Comparison of ENCODE assay signal across 3 cellular contexts in genomic region chr3:127410678-127411077, GRCh38.
TF ChIP-seq lines count a peak whose summit lies in the region.

No MANE protein-coding gene starts in this region.

TF ChIP-seq in SK-N-SH, 30 proteins besides CTCF, POLR2A, EP300 and RAD21:
- TF ChIP-seq YY1 (IDR thresholded peaks at IDR 0.05; ENCODE audit: low read depth): no peak
- no peak for TF ChIP-seq USF1 (IDR thresholded peaks at IDR 0.05; ENCODE audit: borderline replicate concordance, low read depth)
- TF ChIP-seq GABPA (IDR thresholded peaks at IDR 0.05; ENCODE audit: low read depth): no peak
- no peak for TF ChIP-seq JUND (IDR thresholded peaks at IDR 0.05)
- TF ChIP-seq MEF2A (IDR thresholded peaks at IDR 0.05; ENCODE audit: borderline replicate concordance, low read depth): no peak
- TF ChIP-seq GATA2 (CRISPR knock-in tag; IDR thresholded peaks at IDR 0.05): no peak
- TF ChIP-seq RFX5 (IDR thresholded peaks at IDR 0.05; ENCODE audit: low read length): no peak
- TF ChIP-seq ZBTB33 (IDR thresholded peaks at IDR 0.05; ENCODE audit: borderline replicate concordance, low read depth): no peak

TF ChIP-seq in SK-N-SH treated with all-trans-retinoic acid at 6 μM for 48 hours, 23 proteins besides CTCF, POLR2A, EP300 and RAD21:
- no peak for TF ChIP-seq ARNTL (CRISPR knock-in tag; IDR thresholded peaks at IDR 0.05; ENCODE audit: borderline replicate concordance, low read depth)
- TF ChIP-seq CSRNP3 (CRISPR knock-in tag; IDR thresholded peaks at IDR 0.05): no peak
- TF ChIP-seq ZC3H10 (CRISPR knock-in tag; IDR thresholded peaks at IDR 0.05): no peak
- no peak for TF ChIP-seq SNAI2 (CRISPR knock-in tag; IDR thresholded peaks at IDR 0.05)
- TF ChIP-seq ESRRG (CRISPR knock-in tag; IDR thresholded peaks at IDR 0.05): no peak
- TF ChIP-seq PPARA (CRISPR knock-in tag; IDR thresholded peaks at IDR 0.05; ENCODE audit: borderline replicate concordance): no peak
- no peak for TF ChIP-seq CSDC2 (CRISPR knock-in tag; IDR thresholded peaks at IDR 0.05)
- no peak for TF ChIP-seq TCF4 (CRISPR knock-in tag; IDR thresholded peaks at IDR 0.05; ENCODE audit: borderline replicate concordance)
- TF ChIP-seq RARB (CRISPR knock-in tag; IDR thresholded peaks at IDR 0.05): no peak
- TF ChIP-seq POU6F1 (CRISPR knock-in tag; IDR thresholded peaks at IDR 0.05; ENCODE audit: borderline replicate concordance, low read depth): no peak
- no peak for TF ChIP-seq ZNF8 (CRISPR knock-in tag; IDR thresholded peaks at IDR 0.05)
- no peak for TF ChIP-seq ISL1 (CRISPR knock-in tag; IDR thresholded peaks at IDR 0.05)
- TF ChIP-seq PATZ1 (CRISPR knock-in tag; IDR thresholded peaks at IDR 0.05; ENCODE audit: borderline replicate concordance): no peak
- TF ChIP-seq BACH2 (CRISPR knock-in tag; IDR thresholded peaks at IDR 0.05; ENCODE audit: borderline replicate concordance): no peak

TF ChIP-seq in H1, 55 proteins besides CTCF, POLR2A, EP300 and RAD21:
- no peak for TF ChIP-seq MAFK (IDR thresholded peaks at IDR 0.05; ENCODE audit: low read depth, low read length)
- no peak for TF ChIP-seq TBP (IDR thresholded peaks at IDR 0.05; ENCODE audit: low read depth, low read length)
- TF ChIP-seq ATF3 (IDR thresholded peaks at IDR 0.05; ENCODE audit: insufficient read depth, low read depth, low read length): no peak
- TF ChIP-seq FOSL1 (IDR thresholded peaks at IDR 0.05; ENCODE audit: insufficient read depth, low read depth, low read length): no peak
- no peak for TF ChIP-seq CHD1 (IDR thresholded peaks at IDR 0.05; ENCODE audit: low read depth, low read length)
- TF ChIP-seq TEAD4 (IDR thresholded peaks at IDR 0.05; ENCODE audit: low read depth, low read length): no peak
- TF ChIP-seq SRF (IDR thresholded peaks at IDR 0.05; ENCODE audit: low read depth, low read length): no peak
- no peak for TF ChIP-seq TCF12 (IDR thresholded peaks at IDR 0.05; ENCODE audit: low read depth, low read length)
- TF ChIP-seq JUND (IDR thresholded peaks at IDR 0.05; ENCODE audit: low read length): no peak
- no peak for TF ChIP-seq TAF1 (IDR thresholded peaks at IDR 0.05; ENCODE audit: low read depth, low read length)
- no peak for TF ChIP-seq CBX5 (IDR thresholded peaks at IDR 0.05; ENCODE audit: low read depth, low read length)
- TF ChIP-seq SUZ12 (IDR thresholded peaks at IDR 0.05; ENCODE audit: low read length): no peak
- no peak for TF ChIP-seq BACH1 (IDR thresholded peaks at IDR 0.05; ENCODE audit: low read length)
- no peak for TF ChIP-seq ATF2 (IDR thresholded peaks at IDR 0.05; ENCODE audit: low read length)
- no peak for TF ChIP-seq TAF7 (optimal IDR thresholded peaks at IDR 0.05; ENCODE audit: borderline replicate concordance, low read depth, low read length)
- TF ChIP-seq RFX5 (IDR thresholded peaks at IDR 0.05; ENCODE audit: borderline replicate concordance, low read depth, low read length): no peak
- TF ChIP-seq RNF2 (IDR thresholded peaks at IDR 0.05; ENCODE audit: borderline replicate concordance, low read depth, low read length, missing control alignments, poor library complexity, severe bottlenecking): no peak
- TF ChIP-seq KDM1A (IDR thresholded peaks at IDR 0.05; ENCODE audit: borderline replicate concordance, low read length): no peak
- TF ChIP-seq CHD2 (IDR thresholded peaks at IDR 0.05; ENCODE audit: low read length): no peak
